In the genomic region with DNA sequence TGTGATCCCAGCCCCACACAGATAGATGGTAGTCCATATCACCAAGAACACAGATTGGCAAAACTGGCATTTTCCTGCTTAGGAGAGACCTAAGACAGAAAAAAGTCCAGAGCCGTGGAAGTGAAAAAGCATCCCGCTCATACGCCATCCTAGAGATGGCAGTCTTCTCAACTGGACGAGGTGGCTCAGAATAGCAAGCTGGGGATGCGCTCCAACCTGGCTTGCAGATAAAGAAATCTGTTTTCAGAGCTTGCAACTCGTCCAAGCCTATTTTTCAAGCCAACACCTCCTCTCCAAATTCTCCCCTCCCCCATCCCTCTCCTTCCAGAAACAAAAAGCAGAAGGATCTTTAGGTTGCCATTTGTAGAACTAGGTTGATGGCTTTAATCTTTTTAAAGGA, we compare ENCODE assay signal across 27 cellular contexts.
"Had no signal": no experiment of that assay in that cellular context is flagged by ENCODE, and none has a peak within 500 bp of the region (broad histone marks: within the 10 kb centered on the region; RNA-seq: fewer than 3 reads in every experiment).

No MANE protein-coding gene starts in this region.

- H2AFZ ChIP-seq: parathyroid adenoma had no signal

- H3K9me3 ChIP-seq: gastrocnemius medialis, psoas muscle, sigmoid colon, upper lobe of left lung had no signal

- H3K9ac ChIP-seq: parathyroid adenoma had no signal

- DNase-seq: activated CD4-positive, alpha-beta memory T cell treated with anti-CD3 and anti-CD28 coated beads for 36 hours; activated CD4-positive, alpha-beta T cell treated with anti-CD3 and anti-CD28 coated beads, Interleukin-2, amount 10 ng/mL, durations not matched to agents 24 days and 14 days; activated CD8-positive, alpha-beta memory T cell treated with anti-CD3 and anti-CD28 coated beads, Interleukin-2, amount 50 U/mL, for 4 hours; activated gamma-delta T cell; activated naive CD4-positive, alpha-beta T cell treated with anti-CD3 and anti-CD28 coated beads, Interleukin-2, amount 10 ng/mL, durations not matched to agents 7 days and 5 days; activated naive CD8-positive, alpha-beta T cell treated with anti-CD3 and anti-CD28 coated beads, Interleukin-2, amount 10 ng/mL, durations not matched to agents 7 days and 5 days; activated T-cell treated with anti-CD3 and anti-CD28 coated beads, Interleukin-2, amount 50 U/mL, for 1 hour; effector memory CD4-positive, alpha-beta T cell; erythroblast; gastrocnemius medialis; glutamatergic neuron; islet precursor cell; mammary epithelial cell; naive thymus-derived CD8-positive, alpha-beta T cell; occipital lobe; psoas muscle; sigmoid colon; small intestine; stimulated activated CD4-positive, alpha-beta T cell treated with anti-CD3 and anti-CD28 coated beads, Interleukin-4, amount 100 ng/mL, for 24 hours; stimulated activated naive CD8-positive, alpha-beta T cell treated with anti-CD3 and anti-CD28 coated beads, Interleukin-15, amount 100 ng/mL, for 72 hours; T-cell; upper lobe of left lung had no signal

- H3K27ac Mint-ChIP-seq: activated CD4-positive, alpha-beta memory T cell treated with anti-CD3 and anti-CD28 coated beads for 36 hours; activated CD4-positive, alpha-beta T cell treated with anti-CD3 and anti-CD28 coated beads, Interleukin-2, amount 10 ng/mL, durations not matched to agents 24 days and 14 days; activated naive CD4-positive, alpha-beta T cell treated with anti-CD3 and anti-CD28 coated beads, Interleukin-2, amount 10 ng/mL, durations not matched to agents 7 days and 5 days; activated naive CD8-positive, alpha-beta T cell treated with anti-CD3 and anti-CD28 coated beads, Interleukin-2, amount 10 ng/mL, durations not matched to agents 7 days and 5 days; activated T-helper 1 cell treated with anti-CD3 and anti-CD28 coated beads, Interleukin-12 subunit alpha, Interleukin-12 subunit beta, Interleukin-2, Interleukin-4 antibody, amounts not matched to agents 30 ng/mL and 10 ng/mL and 1 ng/mL, durations not matched to agents 14 hours and 24 hours and 36 hours; naive thymus-derived CD8-positive, alpha-beta T cell; stimulated activated effector memory CD8-positive, alpha-beta T cell treated with anti-CD3 and anti-CD28 coated beads, Interleukin-12 subunit alpha, Interleukin-12 subunit beta, amount 100 ng/mL, for 72 hours; stimulated activated naive CD8-positive, alpha-beta T cell treated with anti-CD3 and anti-CD28 coated beads, Interleukin-15, amount 100 ng/mL, for 72 hours; T-cell had no signal

- H3K27me3 ChIP-seq: upper lobe of left lung had no signal

- H3K36me3 ChIP-seq: gastrocnemius medialis, sigmoid colon, upper lobe of left lung had no signal

- H3K27ac ChIP-seq: dorsolateral prefrontal cortex, gastrocnemius medialis, parathyroid adenoma, psoas muscle, sigmoid colon, upper lobe of left lung had no signal

- H3K4me3 Mint-ChIP-seq: activated CD4-positive, alpha-beta memory T cell treated with anti-CD3 and anti-CD28 coated beads for 36 hours; activated CD4-positive, alpha-beta T cell treated with anti-CD3 and anti-CD28 coated beads, Interleukin-2, amount 10 ng/mL, durations not matched to agents 24 days and 14 days; activated naive CD4-positive, alpha-beta T cell treated with anti-CD3 and anti-CD28 coated beads, Interleukin-2, amount 10 ng/mL, durations not matched to agents 7 days and 5 days; activated naive CD8-positive, alpha-beta T cell treated with anti-CD3 and anti-CD28 coated beads, Interleukin-2, amount 10 ng/mL, durations not matched to agents 7 days and 5 days; activated T-helper 1 cell treated with anti-CD3 and anti-CD28 coated beads, Interleukin-12 subunit alpha, Interleukin-12 subunit beta, Interleukin-2, Interleukin-4 antibody, amounts not matched to agents 30 ng/mL and 10 ng/mL and 1 ng/mL, durations not matched to agents 14 hours and 24 hours and 36 hours; naive thymus-derived CD8-positive, alpha-beta T cell; neural crest cell; stimulated activated effector memory CD8-positive, alpha-beta T cell treated with anti-CD3 and anti-CD28 coated beads, Interleukin-12 subunit alpha, Interleukin-12 subunit beta, amount 100 ng/mL, for 72 hours; stimulated activated naive CD8-positive, alpha-beta T cell treated with anti-CD3 and anti-CD28 coated beads, Interleukin-15, amount 100 ng/mL, for 72 hours; T-cell had no signal

- H3K36me3 Mint-ChIP-seq: activated CD4-positive, alpha-beta memory T cell treated with anti-CD3 and anti-CD28 coated beads for 36 hours; activated naive CD4-positive, alpha-beta T cell treated with anti-CD3 and anti-CD28 coated beads, Interleukin-2, amount 10 ng/mL, durations not matched to agents 7 days and 5 days; activated naive CD8-positive, alpha-beta T cell treated with anti-CD3 and anti-CD28 coated beads, Interleukin-2, amount 10 ng/mL, durations not matched to agents 7 days and 5 days; stimulated activated effector memory CD8-positive, alpha-beta T cell treated with anti-CD3 and anti-CD28 coated beads, Interleukin-12 subunit alpha, Interleukin-12 subunit beta, amount 100 ng/mL, for 72 hours; T-cell had no signal

- H3K4me3 ChIP-seq: dorsolateral prefrontal cortex, gastrocnemius medialis, psoas muscle, sigmoid colon, upper lobe of left lung had no signal

- H3K4me1 Mint-ChIP-seq: activated CD4-positive, alpha-beta T cell treated with anti-CD3 and anti-CD28 coated beads, Interleukin-2, amount 10 ng/mL, durations not matched to agents 24 days and 14 days; activated naive CD4-positive, alpha-beta T cell treated with anti-CD3 and anti-CD28 coated beads, Interleukin-2, amount 10 ng/mL, durations not matched to agents 7 days and 5 days; activated naive CD8-positive, alpha-beta T cell treated with anti-CD3 and anti-CD28 coated beads, Interleukin-2, amount 10 ng/mL, durations not matched to agents 7 days and 5 days; stimulated activated effector memory CD8-positive, alpha-beta T cell treated with anti-CD3 and anti-CD28 coated beads, Interleukin-12 subunit alpha, Interleukin-12 subunit beta, amount 100 ng/mL, for 72 hours; stimulated activated naive CD8-positive, alpha-beta T cell treated with anti-CD3 and anti-CD28 coated beads, Interleukin-15, amount 100 ng/mL, for 72 hours; T-cell had no signal

- H3K9me3 Mint-ChIP-seq: activated CD4-positive, alpha-beta memory T cell treated with anti-CD3 and anti-CD28 coated beads for 36 hours; activated CD4-positive, alpha-beta T cell treated with anti-CD3 and anti-CD28 coated beads, Interleukin-2, amount 10 ng/mL, durations not matched to agents 24 days and 14 days; activated naive CD4-positive, alpha-beta T cell treated with anti-CD3 and anti-CD28 coated beads, Interleukin-2, amount 10 ng/mL, durations not matched to agents 7 days and 5 days; activated naive CD8-positive, alpha-beta T cell treated with anti-CD3 and anti-CD28 coated beads, Interleukin-2, amount 10 ng/mL, durations not matched to agents 7 days and 5 days; activated T-helper 1 cell treated with anti-CD3 and anti-CD28 coated beads, Interleukin-12 subunit alpha, Interleukin-12 subunit beta, Interleukin-2, Interleukin-4 antibody, amounts not matched to agents 30 ng/mL and 10 ng/mL and 1 ng/mL, durations not matched to agents 14 hours and 24 hours and 36 hours; neural crest cell; stimulated activated naive CD8-positive, alpha-beta T cell treated with anti-CD3 and anti-CD28 coated beads, Interleukin-15, amount 100 ng/mL, for 72 hours had no signal

- ATAC-seq: gastrocnemius medialis; naive thymus-derived CD8-positive, alpha-beta T cell; psoas muscle; stimulated activated effector memory CD8-positive, alpha-beta T cell treated with anti-CD3 and anti-CD28 coated beads, Interleukin-12 subunit alpha, Interleukin-12 subunit beta, amount 100 ng/mL, for 72 hours; stimulated activated naive CD8-positive, alpha-beta T cell treated with anti-CD3 and anti-CD28 coated beads, Interleukin-15, amount 100 ng/mL, for 72 hours; T-cell had no signal

- H3K4me1 ChIP-seq: gastrocnemius medialis, parathyroid adenoma, psoas muscle, sigmoid colon had no signal

- H3K79me2 ChIP-seq: parathyroid adenoma had no signal
